ENCODE assay signal across 10 cellular contexts in the genomic region with DNA sequence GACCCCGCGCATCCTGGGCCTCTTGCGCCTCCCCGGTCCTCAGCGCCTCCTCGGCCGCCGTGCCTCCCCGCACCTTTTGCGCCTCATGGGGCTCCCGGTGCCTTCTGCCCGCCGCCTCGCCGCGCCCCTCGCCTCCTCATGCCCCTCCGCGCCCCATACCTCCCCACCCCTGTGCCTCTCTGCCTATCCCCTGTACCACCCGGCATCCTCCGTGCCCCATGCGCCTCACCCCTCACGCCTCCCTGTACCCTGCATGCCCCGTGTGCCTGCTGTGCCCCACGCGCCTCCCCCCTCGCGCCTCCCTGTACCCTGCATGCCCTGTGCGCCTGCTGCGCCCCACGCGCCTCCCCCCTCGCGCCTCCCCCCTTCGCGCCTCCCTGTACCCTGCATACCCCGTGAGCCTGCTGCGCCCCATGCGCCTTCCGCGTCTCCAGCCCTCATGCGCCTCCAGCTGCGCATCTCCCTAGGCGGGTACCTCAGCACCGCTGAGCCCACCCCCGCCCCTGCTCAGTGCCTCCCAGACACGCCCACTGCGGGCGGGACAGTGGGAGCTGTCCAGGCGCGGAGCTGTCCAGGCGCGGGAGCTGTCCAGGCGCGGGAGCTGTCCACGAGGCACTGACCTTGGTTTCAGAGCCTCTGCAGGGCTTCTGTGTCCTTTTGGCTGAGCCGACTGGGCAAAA. TPM values are rescaled to one million over a fixed set of nuclear protein-coding genes. Genes with fewer than 3 reads are reported as not detected.
DNase-seq lines count a peak whose midpoint lies in the region; ATAC-seq and TF ChIP-seq lines count a peak whose summit lies in the region.
"Had no signal": no experiment of that assay in that cellular context is flagged by ENCODE, and none has a peak within 500 bp of the region (broad histone marks: within the 10 kb centered on the region; RNA-seq: fewer than 3 reads in every experiment).

No MANE protein-coding gene starts in this region.

- H3K4me1 ChIP-seq in osteoblast (ENCODE audit: insufficient read depth, low read length): no peaks in the 10 kb centered on the region

- TF ChIP-seq CTCF in C4-2B (conservative IDR thresholded peaks at IDR 0.05) (no peak), activated B cell treated with CpG ODN at 0.5 μM for 24 hours (IDR thresholded peaks at IDR 0.05) (no peak), foreskin fibroblast (IDR thresholded peaks at IDR 0.05; ENCODE audit: low read depth, low read length) (no peak), osteoblast (IDR thresholded peaks at IDR 0.05; ENCODE audit: extremely low read depth, low read depth, low read length) (no peak), HFFc6 (IDR thresholded peaks at IDR 0.05) (no peak)

- peaks cover 50% of the 10 kb centered on the region for H4K20me1 ChIP-seq in osteoblast (ENCODE audit: insufficient read depth, low read length)

- H3K4me2 ChIP-seq in osteoblast (ENCODE audit: insufficient read depth, low read length): peak overlapping the region; percentile 21

- peaks cover 25% of the 10 kb centered on the region for H3K36me3 Mint-ChIP-seq in activated B cell treated with CpG ODN at 0.5 μM for 24 hours (ENCODE audit: low read depth)
- peaks cover 40% of the 10 kb centered on the region for H3K36me3 Mint-ChIP-seq in HFFc6 (ENCODE audit: low read depth)

- no peak overlapping the region for H3K4me3 Mint-ChIP-seq in activated B cell treated with CpG ODN at 0.5 μM for 24 hours
- H3K4me3 Mint-ChIP-seq in HFFc6: no peak overlapping the region

- H3K27ac Mint-ChIP-seq in activated B cell treated with CpG ODN at 0.5 μM for 24 hours (no peak overlapping the region), HFFc6 (no peak overlapping the region)

- DNase-seq in activated B cell treated with CpG ODN at 0.5 μM for 24 hours (no peak), foreskin fibroblast (peak; percentile 41 to 79), osteoblast (ENCODE audit: insufficient read length, low spot score, missing footprints) (no peak), HFFc6 (no peak), islet precursor cell (no peak), COLO668 (lab: John Stamatoyannopoulos, UW; ENCODE audit: unreplicated experiment) (no peak)
- DNase-seq: Caco-2, T-helper 2 cell had no signal

- peak; percentile 18 for ATAC-seq in activated B cell treated with CpG ODN at 0.5 μM for 24 hours (ENCODE audit: low read depth)
- ATAC-seq in GM21447 (IDR thresholded peaks at IDR 0.05; ENCODE audit: unreplicated experiment): no peak

- intact Hi-C loops in activated B cell treated with CpG ODN at 0.5 μM for 24 hours (cut with micrococcal nuclease): no loop called here

- H3K4me1 Mint-ChIP-seq in activated B cell treated with CpG ODN at 0.5 μM for 24 hours (peaks cover 20% of the 10 kb centered on the region), HFFc6 (ENCODE audit: low read depth) (peaks cover 36% of the 10 kb centered on the region)

- no peaks in the 10 kb centered on the region for H3K9me3 ChIP-seq in osteoblast (ENCODE audit: low read depth, low read length)
- H3K9me3 ChIP-seq: Caco-2 had no signal

- H3K4me3 ChIP-seq in foreskin fibroblast (ENCODE audit: low read depth in 1 of 2, low read length in 2 of 2) (no peak overlapping the region), osteoblast (ENCODE audit: insufficient read depth, low read length) (no peak overlapping the region)

- CTCF ChIA-PET in activated B cell treated with CpG ODN at 0.5 μM for 24 hours (lab: Charles Lee): no interaction called here

- peaks cover 1% of the 10 kb centered on the region for H3K36me3 ChIP-seq in osteoblast (ENCODE audit: insufficient read depth, low read length)

- no peak overlapping the region for H2AFZ ChIP-seq in osteoblast (ENCODE audit: low read length)

- H3K27me3 ChIP-seq in osteoblast (ENCODE audit: insufficient read depth, low read length): no peaks in the 10 kb centered on the region

- H3K9me3 Mint-ChIP-seq in activated B cell treated with CpG ODN at 0.5 μM for 24 hours (no peaks in the 10 kb centered on the region), HFFc6 (peaks cover 5% of the 10 kb centered on the region)

- no peaks in the 10 kb centered on the region for H3K27me3 Mint-ChIP-seq in activated B cell treated with CpG ODN at 0.5 μM for 24 hours
- H3K27me3 Mint-ChIP-seq in HFFc6 (ENCODE audit: insufficient read depth): no peaks in the 10 kb centered on the region; the same call in 1 of the 2 replicates

- H3K79me2 ChIP-seq in osteoblast (ENCODE audit: insufficient read depth, low read length): peaks cover 79% of the 10 kb centered on the region

- peak overlapping the region; percentile 44 for H3K27ac ChIP-seq in C4-2B
- H3K27ac ChIP-seq in osteoblast (ENCODE audit: low read depth, low read length): no peak overlapping the region

- POLR2A ChIA-PET in activated B cell treated with CpG ODN at 0.5 μM for 24 hours (lab: Charles Lee): interaction anchor here (0.7 kb wide), 1 partner anchor 33 kb away, joined by 3 read pairs; no protein-coding TSS in a partner anchor

RNA-seq across cellular contexts. Expression of gene IGF2R, which starts 37.1 kb away (rescaled TPM):
- total RNA-seq in activated B cell treated with CpG ODN at 0.5 μM for 24 hours (69.6 and 79.5 TPM in 2 replicates), osteoblast (174 and 177 TPM in 2 replicates)
- 100 to 1,000 TPM in 2 of 6 experiments, 10 to 100 TPM in 4; 77.3 to 119 (median 88.1) TPM for total RNA-seq in HFFc6 (2021; fragmentation: NEBNext Ultra II Directional; extraction: Animal tissue kit (Norgen Biotek cat#: 25700))

Comparison
In these comparisons a context has a peak if more than half of its experiments do, and no peak if none do; other contexts are left out.
1. DNase-seq: peak in foreskin fibroblast (2 of 2); none in activated B cell treated with CpG ODN at 0.5 μM for 24 hours (single experiment), osteoblast (single experiment), HFFc6 (single experiment), islet precursor cell (single experiment) and COLO668 (single experiment).